ENCODE assay signal across 1 cellular context in genomic region chr18:33606621-33607020, GRCh38.
TF ChIP-seq lines count a peak whose summit lies in the region.

No MANE protein-coding gene starts in this region.

TF ChIP-seq in GM12878, 131 proteins besides CTCF, POLR2A, EP300 and RAD21 (continued from another document):
- TF ChIP-seq TCF7 (IDR thresholded peaks at IDR 0.05; ENCODE audit: borderline replicate concordance) (no peak), MLLT1 (IDR thresholded peaks at IDR 0.05) (no peak), CHD1 (IDR thresholded peaks at IDR 0.05; ENCODE audit: low read depth, low read length) (no peak), NFXL1 (IDR thresholded peaks at IDR 0.05; ENCODE audit: borderline replicate concordance) (no peak), ZBED1 (IDR thresholded peaks at IDR 0.05; ENCODE audit: borderline replicate concordance) (no peak), CREB1 (IDR thresholded peaks at IDR 0.05; ENCODE audit: low read depth) (no peak), ZNF687 (IDR thresholded peaks at IDR 0.05) (no peak), SMARCA5 (IDR thresholded peaks at IDR 0.05) (no peak), EZH2 (IDR thresholded peaks at IDR 0.05; ENCODE audit: borderline replicate concordance, control insufficient read depth, low read depth, low read length) (no peak), MTA3 (IDR thresholded peaks at IDR 0.05; ENCODE audit: borderline replicate concordance, low read length) (no peak), PBX3 (IDR thresholded peaks at IDR 0.05; ENCODE audit: insufficient replicate concordance, low read depth, low read length) (no peak), ZBTB33 (IDR thresholded peaks at IDR 0.05) (no peak), KLF5 (IDR thresholded peaks at IDR 0.05; ENCODE audit: partially characterized antibody) (no peak), CUX1 (IDR thresholded peaks at IDR 0.05; ENCODE audit: insufficient replicate concordance, low read depth, low read length) (no peak), CREM (IDR thresholded peaks at IDR 0.05; ENCODE audit: low read depth) (no peak), BACH1 (IDR thresholded peaks at IDR 0.05; ENCODE audit: borderline replicate concordance) (no peak), FOXK2 (IDR thresholded peaks at IDR 0.05) (no peak), POLR2AphosphoS5 (IDR thresholded peaks at IDR 0.05; ENCODE audit: low read length) (no peak), BRCA1 (IDR thresholded peaks at IDR 0.05; ENCODE audit: low read depth, low read length) (no peak)
